In the genomic region with DNA sequence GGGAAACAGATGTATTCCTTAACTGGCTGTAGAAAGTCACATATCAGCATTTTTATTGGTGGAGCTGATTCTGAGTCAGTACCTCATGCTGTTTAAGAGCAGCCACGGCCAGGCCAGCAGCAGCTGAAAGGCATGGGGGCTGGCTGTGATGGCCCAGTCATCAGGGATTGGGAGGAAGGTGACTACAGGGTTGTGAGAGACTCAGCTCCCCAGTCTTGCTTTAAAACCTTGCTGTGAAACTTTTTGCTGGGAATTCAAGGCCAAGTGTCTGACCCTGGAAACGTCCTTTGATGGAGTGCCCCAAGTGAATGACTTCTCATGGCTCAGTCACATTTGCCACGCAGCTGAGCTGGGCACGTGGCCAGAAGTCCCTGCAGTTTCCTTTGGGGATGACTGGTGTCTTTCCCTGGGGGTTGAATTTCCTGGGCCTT, we compare ENCODE assay signal across 11 cellular contexts. TPM values are rescaled to one million over a fixed set of nuclear protein-coding genes. Genes with fewer than 3 reads are reported as not detected.
DNase-seq lines count a peak whose midpoint lies in the region; ATAC-seq, FAIRE-seq and TF ChIP-seq lines count a peak whose summit lies in the region.
"Had no signal": no experiment of that assay in that cellular context is flagged by ENCODE, and none has a peak within 500 bp of the region (broad histone marks: within the 10 kb centered on the region; RNA-seq: fewer than 3 reads in every experiment).

No MANE protein-coding gene starts in this region.

- CTCF ChIA-PET in mammary epithelial cell (lab: Charles Lee; ENCODE audit: low non-redundant PET) (no interaction called here), OCI-LY7 (lab: Charles Lee; ENCODE audit: unreplicated experiment) (no interaction called here)

- no peak for TF ChIP-seq POLR2A in GM12891 (IDR thresholded peaks at IDR 0.05; ENCODE audit: low read depth, low read length)

- no peak overlapping the region for H3K4ac ChIP-seq in mesendoderm (ENCODE audit: low read depth, low read length)

- DNase-seq in C1 segment of cervical spinal cord (lab: John Stamatoyannopoulos, UW) = peak in 9 of 14 donors; percentile 6 to 55 (median 23)
- peak; percentile 89 for DNase-seq in LHCN-M2 (ENCODE audit: low read depth)
- peak; percentile 19 for DNase-seq in mammary epithelial cell
- DNase-seq in mesendoderm = peak; percentile 38
- no peak for DNase-seq in GM12891 (ENCODE audit: insufficient read length, low spot score)
- no peak for DNase-seq in OCI-LY7 (ENCODE audit: low spot score)
- DNase-seq: activated CD4-positive, alpha-beta T cell treated with anti-CD3 and anti-CD28 coated beads, Interleukin-2, amount 50 U/mL, for 48 hours; effector memory CD8-positive, alpha-beta T cell had no signal

- no peak overlapping the region for H3K9ac ChIP-seq in mammary epithelial cell (ENCODE audit: insufficient read depth, low read length)
- no peak overlapping the region for H3K9ac ChIP-seq in mesendoderm (ENCODE audit: low read length)

- H3K4me1 ChIP-seq in mammary epithelial cell (ENCODE audit: insufficient read depth, low read length) (no peaks in the 10 kb centered on the region), mesendoderm (ENCODE audit: control insufficient read depth, low read depth, low read length) (no peaks in the 10 kb centered on the region), OCI-LY7 (ENCODE audit: insufficient read depth, low read length, poor library complexity, severe bottlenecking) (no peaks in the 10 kb centered on the region)

- H3K36me3 ChIP-seq in mammary epithelial cell (ENCODE audit: insufficient read depth, low read length) (no peaks in the 10 kb centered on the region), mesendoderm (ENCODE audit: control insufficient read depth, insufficient read depth, low read length) (no peaks in the 10 kb centered on the region), OCI-LY7 (ENCODE audit: insufficient read depth, low read length) (no peaks in the 10 kb centered on the region)
- H3K36me3 ChIP-seq: neutrophil had no signal

- H3K4me3 ChIP-seq in mammary epithelial cell (replicated peaks in 1 of 3; ENCODE audit: insufficient read depth in 1 of 3, low read depth in 2 of 3, low read length in 3 of 3) (no peak overlapping the region), mesendoderm (ENCODE audit: low read length) (no peak overlapping the region), OCI-LY7 (ENCODE audit: low read depth, low read length, poor library complexity, severe bottlenecking) (no peak overlapping the region)

- H2BK120ac ChIP-seq in mesendoderm (ENCODE audit: low read depth, low read length) = no peak overlapping the region

- H3K27ac ChIP-seq in mammary epithelial cell (ENCODE audit: insufficient read depth, low read depth, low read length) (no peak overlapping the region), mesendoderm (ENCODE audit: low read depth, low read length) (no peak overlapping the region), OCI-LY7 (ENCODE audit: low read depth, low read length, poor library complexity, severe bottlenecking) (no peak overlapping the region)
- H3K27ac ChIP-seq: neutrophil had no signal

- no peak overlapping the region for H3K18ac ChIP-seq in mesendoderm (ENCODE audit: low read length)

- H3K56ac ChIP-seq in mesendoderm (ENCODE audit: low read length) = no peak overlapping the region

- no peak overlapping the region for H2BK15ac ChIP-seq in mesendoderm (replicated peaks; ENCODE audit: low read depth)

- BruUV-seq in mammary epithelial cell (replicated peaks; lab: Mats Ljungman, UMichigan) = no TSS peak
- BruUV-seq in OCI-LY7 (replicated peaks; lab: Mats Ljungman, UMichigan) = no TSS peak

- in situ Hi-C loops in mammary epithelial cell (cut with MboI; ENCODE audit: low sequenced_read_pairs in 2 of 2) = no loop called here

- dilution Hi-C loops in mammary epithelial cell (cut with HindIII; ENCODE audit: low sequenced_read_pairs) = no loop called here

- H3K9me2 ChIP-seq in OCI-LY7 (ENCODE audit: insufficient read depth, low read length) = no peaks in the 10 kb centered on the region

- no peak overlapping the region for H3K23ac ChIP-seq in mesendoderm (ENCODE audit: low read length)

- H4K20me1 ChIP-seq in mammary epithelial cell (ENCODE audit: insufficient read depth, low read length) = no peaks in the 10 kb centered on the region
- no peaks in the 10 kb centered on the region for H4K20me1 ChIP-seq in OCI-LY7 (ENCODE audit: insufficient read depth, low read length)

- H3K79me2 ChIP-seq in mammary epithelial cell (ENCODE audit: insufficient read depth, low read length) (no peaks in the 10 kb centered on the region), mesendoderm (ENCODE audit: control insufficient read depth, insufficient read depth, low read length) (peaks cover 2% of the 10 kb centered on the region), OCI-LY7 (ENCODE audit: insufficient read depth, low read depth, low read length) (no peaks in the 10 kb centered on the region)

- H3K9me3 ChIP-seq in mammary epithelial cell (replicated peaks; ENCODE audit: insufficient read depth, low read length) (no peaks in the 10 kb centered on the region), OCI-LY7 (ENCODE audit: low read length) (no peaks in the 10 kb centered on the region)
- H3K9me3 ChIP-seq: neutrophil had no signal

- no peak for TF ChIP-seq CTCF in mammary epithelial cell (conservative IDR thresholded peaks at IDR 0.05 in 1 of 2, IDR thresholded peaks at IDR 0.05 in 1 of 2; ENCODE audit: extremely low read depth in 1 of 2, insufficient read depth in 1 of 2, low read depth in 1 of 2, low read length in 2 of 2)
- TF ChIP-seq CTCF in OCI-LY7 (conservative IDR thresholded peaks at IDR 0.05; ENCODE audit: low read length) = no peak

- H3K27me3 ChIP-seq in mammary epithelial cell (ENCODE audit: insufficient read depth, low read length) (no peaks in the 10 kb centered on the region), mesendoderm (ENCODE audit: insufficient read depth, low read length, poor library complexity) (no peaks in the 10 kb centered on the region)
- H3K27me3 ChIP-seq: neutrophil had no signal

- no peak for ATAC-seq in GM21717 (IDR thresholded peaks at IDR 0.05; ENCODE audit: unreplicated experiment)
- no peak for ATAC-seq in HG03342 (IDR thresholded peaks at IDR 0.05; ENCODE audit: unreplicated experiment)
- ATAC-seq: effector memory CD8-positive, alpha-beta T cell had no signal

- no peak for FAIRE-seq in GM12891 (lab: Jason Lieb, UNC)

- H4K5ac ChIP-seq in mesendoderm (ENCODE audit: low read length) = no peak overlapping the region

- H3K4me2 ChIP-seq in mammary epithelial cell (ENCODE audit: insufficient read depth, low read depth, low read length) (no peak overlapping the region), mesendoderm (ENCODE audit: low read length) (no peak overlapping the region), OCI-LY7 (ENCODE audit: low read length) (no peak overlapping the region)

- no peak overlapping the region for H2BK5ac ChIP-seq in mesendoderm (ENCODE audit: low read length)

- 82% methylated on average over 4 of the region's 4 CpGs for WGBS in mammary epithelial cell (ENCODE audit: low coverage, missing lambda C conversion rate)
- WGBS in mesendoderm (ENCODE audit: extremely low coverage, insufficient coverage, low lambda C conversion rate) = no CpG with 5 or more reads among the region's 4 CpGs

- H2AFZ ChIP-seq in mammary epithelial cell (ENCODE audit: low read depth, low read length) = no peak overlapping the region
- H2AFZ ChIP-seq in OCI-LY7 (ENCODE audit: low read length) = no peak overlapping the region

- POLR2A ChIA-PET in OCI-LY7 (lab: Charles Lee) = no interaction called here

- intact Hi-C loops in mammary epithelial cell (cut with micrococcal nuclease) (no loop called here), OCI-LY7 (cut with micrococcal nuclease; ENCODE audit: unreplicated experiment) (no loop called here)

- peaks cover 14% of the 10 kb centered on the region for H3K79me1 ChIP-seq in mesendoderm (ENCODE audit: low read length)

- H4K8ac ChIP-seq in mesendoderm (ENCODE audit: low read depth, low read length) = no peak overlapping the region

- H2AK5ac ChIP-seq in mesendoderm (ENCODE audit: low read length) = no peak overlapping the region

TF ChIP-seq in GM12891, 5 proteins besides CTCF, POLR2A, EP300 and RAD21:
- no peak for TF ChIP-seq PAX5 (IDR thresholded peaks at IDR 0.05; ENCODE audit: insufficient read depth, low read length, severe bottlenecking)
- no peak for TF ChIP-seq POU2F2 (IDR thresholded peaks at IDR 0.05; ENCODE audit: low read depth, low read length)
- TF ChIP-seq SPI1 (IDR thresholded peaks at IDR 0.05; ENCODE audit: low read depth, low read length) = no peak
- TF ChIP-seq POLR2AphosphoS5 (IDR thresholded peaks at IDR 0.05; ENCODE audit: low read depth, low read length) = no peak
- no peak for TF ChIP-seq TAF1 (IDR thresholded peaks at IDR 0.05; ENCODE audit: low read depth, low read length)

RNA-seq across cellular contexts. Expression of a gene that starts 39.1 kb away (rescaled TPM):
- total RNA-seq in LHCN-M2 (2014; rRNA removed) (not detected in 2 replicates), mammary epithelial cell (not detected), OCI-LY7 (2022) (not detected in 2 replicates)
- polyA plus RNA-seq in LHCN-M2 (2012) = 0.04 TPM
- not detected for polyA plus RNA-seq in mammary epithelial cell
- not detected for polyA minus RNA-seq in mammary epithelial cell
- not detected for polyA plus RNA-seq in mesendoderm (2013, experiment 1 of 2)
- not detected for polyA plus RNA-seq in mesendoderm (2013, experiment 2 of 2)
- not detected for polyA plus RNA-seq in GM12891 (2012; ENCODE audit: low read depth, missing spikeins)
- total RNA-seq in OCI-LY7 (2014; rRNA removed; shearing (Covaris generic)) = not detected in 2 replicates

Comparison
In these comparisons a context has a peak if more than half of its experiments do, and no peak if none do; other contexts are left out.
1. DNase-seq: peak in C1 segment of cervical spinal cord (9 of 14), LHCN-M2 (single experiment), mammary epithelial cell (single experiment) and mesendoderm (single experiment); none in GM12891 (single experiment) and OCI-LY7 (single experiment).